In genomic region chr1:107643766-107644165, GRCh38 we compare ENCODE assay signal across 17 cellular contexts.
"Had no signal": no experiment of that assay in that cellular context is flagged by ENCODE, and none has a peak within 500 bp of the region (broad histone marks: within the 10 kb centered on the region; RNA-seq: fewer than 3 reads in every experiment).

No MANE protein-coding gene starts in this region.

- H3K27ac ChIP-seq: brain microvascular endothelial cell, gastroesophageal sphincter, prostate gland had no signal

- H3K9me3 Mint-ChIP-seq: activated CD4-positive, alpha-beta T cell treated with anti-CD3 and anti-CD28 coated beads, Interleukin-2, amount 10 ng/mL, durations not matched to agents 7 days and 5 days; nephron progenitor cell; type B pancreatic cell had no signal

- H3K4me1 ChIP-seq: gastroesophageal sphincter, prostate gland had no signal

- H3K4me1 Mint-ChIP-seq: activated CD4-positive, alpha-beta T cell treated with anti-CD3 and anti-CD28 coated beads, Interleukin-2, amount 10 ng/mL, durations not matched to agents 7 days and 5 days had no signal

- DNase-seq: activated CD4-positive, alpha-beta T cell treated with anti-CD3 and anti-CD28 coated beads, Interleukin-2, amount 10 ng/mL, durations not matched to agents 7 days and 5 days; activated CD8-positive, alpha-beta memory T cell treated with anti-CD3 and anti-CD28 coated beads, Interleukin-2, amount 50 U/mL, for 48 hours; activated naive CD4-positive, alpha-beta T cell treated with Interleukin-2 at 50 U/mL for 16 hours; brain microvascular endothelial cell; cortex of kidney; effector CD8-positive, alpha-beta T cell; left ventricle myocardium superior; mesenchymal stem cell; nephron progenitor cell; right cardiac atrium; stimulated activated CD4-positive, alpha-beta T cell treated with anti-CD3 and anti-CD28 coated beads, Interleukin-15, amount 100 ng/mL, for 24 hours; stimulated activated CD4-positive, alpha-beta T cell treated with anti-CD3 and anti-CD28 coated beads, Interleukin-4, amount 100 ng/mL, for 1 hour; stimulated activated naive CD4-positive, alpha-beta T cell had no signal

- H3K27me3 Mint-ChIP-seq: activated CD4-positive, alpha-beta T cell treated with anti-CD3 and anti-CD28 coated beads, Interleukin-2, amount 10 ng/mL, durations not matched to agents 7 days and 5 days; type B pancreatic cell had no signal

- H3K4me3 Mint-ChIP-seq: activated CD4-positive, alpha-beta T cell treated with anti-CD3 and anti-CD28 coated beads, Interleukin-2, amount 10 ng/mL, durations not matched to agents 7 days and 5 days; nephron progenitor cell; type B pancreatic cell had no signal

- H3K27ac Mint-ChIP-seq: activated CD4-positive, alpha-beta T cell treated with anti-CD3 and anti-CD28 coated beads, Interleukin-2, amount 10 ng/mL, durations not matched to agents 7 days and 5 days; nephron progenitor cell; type B pancreatic cell had no signal

- H3K27me3 ChIP-seq: brain microvascular endothelial cell, gastroesophageal sphincter had no signal

- H3K9me3 ChIP-seq: gastroesophageal sphincter, prostate gland had no signal

- H3K36me3 ChIP-seq: brain microvascular endothelial cell, gastroesophageal sphincter, prostate gland had no signal

- ATAC-seq: gastroesophageal sphincter, left ventricle myocardium superior, right cardiac atrium had no signal

- H3K4me3 ChIP-seq: gastroesophageal sphincter, prostate gland, skin epidermis had no signal
